Comparison of ENCODE assay signal across 1 cellular context in the genomic region with DNA sequence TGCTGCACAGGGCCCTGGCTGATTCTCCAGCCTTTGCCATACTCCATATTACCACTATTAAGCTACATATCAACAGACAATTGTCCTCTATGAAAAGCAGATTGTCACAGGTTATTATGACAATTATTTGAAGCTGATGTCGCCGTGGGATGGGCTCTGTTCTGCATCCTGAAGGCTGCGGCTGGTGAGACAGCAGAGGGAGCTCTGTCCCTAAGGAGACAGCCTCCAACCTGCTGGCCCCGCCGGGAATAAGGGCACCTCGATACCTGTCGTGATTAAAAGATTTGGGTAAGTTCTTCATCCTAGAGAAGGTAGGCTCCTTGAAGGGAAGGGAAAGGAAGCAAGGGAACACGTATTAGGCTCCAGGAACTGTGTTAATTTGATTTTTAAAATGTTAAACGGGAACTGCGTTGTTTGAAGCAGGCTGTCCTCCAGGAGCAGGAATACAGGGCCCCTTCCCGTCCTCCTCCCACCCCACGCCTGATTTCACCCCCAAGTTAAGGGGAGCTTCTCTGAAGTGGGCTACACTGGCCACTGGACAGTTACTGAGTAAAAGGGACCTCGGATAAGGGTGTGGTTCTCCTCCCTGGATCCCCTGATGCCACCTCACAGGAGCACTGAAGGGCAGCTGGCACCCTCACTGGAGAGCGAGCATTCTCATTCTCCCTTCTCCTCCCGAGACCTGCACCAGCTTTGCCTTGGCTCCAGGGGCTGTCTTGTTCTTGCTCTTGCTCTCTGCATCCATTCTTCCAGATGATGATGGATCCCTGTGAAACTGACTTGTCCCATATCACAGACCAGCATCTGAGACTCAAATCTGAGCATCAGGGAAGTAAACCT.
TF ChIP-seq lines count a peak whose summit lies in the region.

No MANE protein-coding gene starts in this region.

TF ChIP-seq in WTC11, 78 proteins besides CTCF, POLR2A, EP300 and RAD21 (continued from another document):
- TF ChIP-seq ZNF532 (CRISPR knock-in tag; IDR thresholded peaks at IDR 0.05; ENCODE audit: borderline replicate concordance) = no peak
- TF ChIP-seq, protein P1, sequence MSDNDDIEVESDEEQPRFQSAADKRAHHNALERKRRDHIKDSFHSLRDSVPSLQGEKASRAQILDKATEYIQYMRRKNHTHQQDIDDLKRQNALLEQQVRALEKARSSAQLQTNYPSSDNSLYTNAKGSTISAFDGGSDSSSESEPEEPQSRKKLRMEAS (CRISPR knock-in tag; IDR thresholded peaks at IDR 0.05) = no peak
- TF ChIP-seq MXD4 (CRISPR knock-in tag; IDR thresholded peaks at IDR 0.05; ENCODE audit: borderline replicate concordance) = no peak
- no peak for TF ChIP-seq E2F5 (CRISPR knock-in tag; IDR thresholded peaks at IDR 0.05)
